26 cellular contexts compared by ENCODE assay signal in genomic region chr13:101965096-101965495, GRCh38.
"Had no signal": no experiment of that assay in that cellular context is flagged by ENCODE, and none has a peak within 500 bp of the region (broad histone marks: within the 10 kb centered on the region; RNA-seq: fewer than 3 reads in every experiment).

No MANE protein-coding gene starts in this region.

- H2AFZ ChIP-seq: parathyroid adenoma had no signal

- H3K79me2 ChIP-seq: parathyroid adenoma had no signal

- H3K27ac ChIP-seq: dorsolateral prefrontal cortex, heart left ventricle, left ventricle myocardium inferior, lower lobe of right lung, parathyroid adenoma, prostate gland, right lobe of liver, spleen, tibial nerve, upper lobe of right lung, vagina had no signal

- H3K27me3 Mint-ChIP-seq: naive B cell; stimulated activated memory B cell treated with anti-CD40 and anti-IgM and Interleukin-4, amounts not matched to agents 10 μg/mL and 1 μg/mL and 100 μg/mL, for 72 hours; stimulated activated naive CD8-positive, alpha-beta T cell treated with anti-CD3 and anti-CD28 coated beads, Interleukin-15, Interleukin-2, amounts not matched to agents 100 ng/mL and 50 ng/mL, for 24 hours had no signal

- DNase-seq: cortex of kidney; dorsolateral prefrontal cortex; effector CD8-positive, alpha-beta T cell; heart left ventricle; hippocampal formation; left cardiac atrium; left ventricle myocardium inferior; lower lobe of right lung; mesenchymal stem cell; naive B cell; occipital lobe; retina; right lobe of liver; spleen; stimulated activated CD4-positive, alpha-beta T cell treated with anti-CD3 and anti-CD28 coated beads, Interleukin-15, amount 100 ng/mL, for 24 hours; stimulated activated CD4-positive, alpha-beta T cell treated with anti-CD3 and anti-CD28 coated beads, Interleukin-1b, Interleukin-23, amount 100 ng/mL, for 48 hours; stimulated activated CD4-positive, alpha-beta T cell treated with anti-CD3 and anti-CD28 coated beads, Interleukin-4, amount 100 ng/mL, for 24 hours; upper lobe of right lung had no signal

- H3K4me1 ChIP-seq: heart left ventricle, left ventricle myocardium inferior, lower lobe of right lung, parathyroid adenoma, prostate gland, right lobe of liver, spleen, tibial nerve, upper lobe of right lung, vagina had no signal

- H3K36me3 Mint-ChIP-seq: naive B cell; stimulated activated memory B cell treated with anti-CD40 and anti-IgM and Interleukin-4, amounts not matched to agents 10 μg/mL and 1 μg/mL and 100 μg/mL, for 72 hours had no signal

- H3K4me3 ChIP-seq: dorsolateral prefrontal cortex, heart left ventricle, left ventricle myocardium inferior, lower lobe of right lung, prostate gland, right lobe of liver, spleen, tibial nerve, upper lobe of right lung, vagina had no signal

- H3K27ac Mint-ChIP-seq: naive B cell; nephron; stimulated activated memory B cell treated with anti-CD40 and anti-IgM and Interleukin-4, amounts not matched to agents 10 μg/mL and 1 μg/mL and 100 μg/mL, for 72 hours; stimulated activated naive CD8-positive, alpha-beta T cell treated with anti-CD3 and anti-CD28 coated beads, Interleukin-15, Interleukin-2, amounts not matched to agents 100 ng/mL and 50 ng/mL, for 24 hours had no signal

- H3K9me3 ChIP-seq: heart left ventricle, left ventricle myocardium inferior, lower lobe of right lung, prostate gland, right lobe of liver, spleen, upper lobe of right lung, vagina had no signal

- H3K9ac ChIP-seq: parathyroid adenoma had no signal

- H3K36me3 ChIP-seq: heart left ventricle, left ventricle myocardium inferior, lower lobe of right lung, prostate gland, right lobe of liver, spleen, tibial nerve, upper lobe of right lung, vagina had no signal

- H3K4me1 Mint-ChIP-seq: naive B cell; nephron; stimulated activated memory B cell treated with anti-CD40 and anti-IgM and Interleukin-4, amounts not matched to agents 10 μg/mL and 1 μg/mL and 100 μg/mL, for 72 hours had no signal

- H3K27me3 ChIP-seq: heart left ventricle, right lobe of liver, spleen, tibial nerve, upper lobe of right lung, vagina had no signal

- FAIRE-seq: frontal cortex had no signal

- H3K9me3 Mint-ChIP-seq: nephron; stimulated activated memory B cell treated with anti-CD40 and anti-IgM and Interleukin-4, amounts not matched to agents 10 μg/mL and 1 μg/mL and 100 μg/mL, for 72 hours; stimulated activated naive CD8-positive, alpha-beta T cell treated with anti-CD3 and anti-CD28 coated beads, Interleukin-15, Interleukin-2, amounts not matched to agents 100 ng/mL and 50 ng/mL, for 24 hours had no signal

- H3K4me3 Mint-ChIP-seq: naive B cell; nephron; stimulated activated memory B cell treated with anti-CD40 and anti-IgM and Interleukin-4, amounts not matched to agents 10 μg/mL and 1 μg/mL and 100 μg/mL, for 72 hours; stimulated activated naive CD8-positive, alpha-beta T cell treated with anti-CD3 and anti-CD28 coated beads, Interleukin-15, Interleukin-2, amounts not matched to agents 100 ng/mL and 50 ng/mL, for 24 hours had no signal
